17 cellular contexts compared by ENCODE assay signal in the genomic region with DNA sequence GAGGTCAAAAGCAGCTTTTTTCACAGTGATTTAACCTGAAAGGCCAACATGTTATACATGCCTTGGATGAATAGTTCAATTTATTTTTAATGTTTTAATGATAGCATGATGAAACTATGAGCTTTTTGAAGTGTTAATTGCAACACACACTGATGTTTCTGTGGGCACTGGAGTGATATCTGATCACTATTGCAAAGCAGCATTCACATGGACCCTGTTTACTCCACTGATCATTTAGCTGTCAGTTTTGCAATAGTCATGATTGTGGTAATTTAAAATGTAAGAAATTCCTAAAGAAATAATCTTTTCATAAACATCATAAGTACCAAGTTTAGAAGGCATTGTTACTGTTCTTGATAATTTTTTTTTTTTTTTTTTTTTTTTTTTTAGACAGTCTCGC.
DNase-seq lines count a peak whose midpoint lies in the region; ATAC-seq, FAIRE-seq and TF ChIP-seq lines count a peak whose summit lies in the region.
"Had no signal": no experiment of that assay in that cellular context is flagged by ENCODE, and none has a peak within 500 bp of the region (broad histone marks: within the 10 kb centered on the region; RNA-seq: fewer than 3 reads in every experiment).

No MANE protein-coding gene starts in this region.

- no peak for ATAC-seq in CD4-positive, alpha-beta T cell (ENCODE audit: poor library complexity)
- ATAC-seq: K562 had no signal

- no peaks in the 10 kb centered on the region for H3K27me3 Mint-ChIP-seq in CD4-positive, alpha-beta T cell

- in situ Hi-C loops in KBM-7 (cut with MboI; ENCODE audit: low pct_unique_long_range_greater_than_20kb, low sequenced_read_pairs), result no loop called here
- in situ Hi-C loops in G401 (cut with HindIII; ENCODE audit: low sequenced_read_pairs), result no loop called here

- POLR2A ChIA-PET in CD4-positive, alpha-beta T cell (lab: Charles Lee), result interaction anchor here (0.6 to 2.0 kb wide), 3 partner anchors 145 to 548 kb away, joined by 3 to 5 read pairs (median 3); no protein-coding TSS in a partner anchor

- FAIRE-seq in frontal cortex (lab: Jason Lieb, UNC), result no peak
- FAIRE-seq: H1, K562 had no signal

- no peak overlapping the region for H3K4me3 Mint-ChIP-seq in CD4-positive, alpha-beta T cell
- H3K4me3 Mint-ChIP-seq: CD14-positive monocyte had no signal

- DNase-seq in AG10803 (ENCODE audit: low read depth) (peak; percentile 61), MV-4-11 (lab: John Stamatoyannopoulos, UW) (peak; percentile 29), fibroblast of peridontal ligament (ENCODE audit: extremely low read depth) (peak; percentile 61), frontal cortex (ENCODE audit: low spot score in 2 of 2) (no peak), KBM-7 (no peak), G401 (ENCODE audit: low spot score) (no peak)
- DNase-seq in CD4-positive, alpha-beta T cell, result no peak
- DNase-seq: ACHN, Caco-2, GDM1, NCI-H1105, NCI-H1694 treated with DMSO at 0.1 percent for 48 hours, PC-9 had no signal

- no peak overlapping the region for H3K4me3 ChIP-seq in AG10803 (ENCODE audit: low read length)
- H3K4me3 ChIP-seq: K562, PC-9 had no signal

- H3K4me1 Mint-ChIP-seq in CD4-positive, alpha-beta T cell (ENCODE audit: low read depth), result peaks cover 62% of the 10 kb centered on the region

- TF ChIP-seq CTCF in AG10803 (conservative IDR thresholded peaks at IDR 0.05; ENCODE audit: low read length), result no peak
- no peak for TF ChIP-seq CTCF in CD4-positive, alpha-beta T cell (IDR thresholded peaks at IDR 0.05)

- peak overlapping the region; percentile 85 for H3K27ac Mint-ChIP-seq in CD4-positive, alpha-beta T cell
- H3K27ac Mint-ChIP-seq: CD14-positive monocyte had no signal

- H3K9me3 Mint-ChIP-seq in CD4-positive, alpha-beta T cell, result no peaks in the 10 kb centered on the region

- H3K9me3 ChIP-seq in CD4-positive, alpha-beta T cell (ENCODE audit: control insufficient read depth, low read length), result no peaks in the 10 kb centered on the region

- no peak overlapping the region for H3K27ac ChIP-seq in CD4-positive, alpha-beta T cell (ENCODE audit: low read depth, low read length)
- H3K27ac ChIP-seq: PC-9, RWPE1 had no signal

- CTCF ChIA-PET in CD4-positive, alpha-beta T cell (lab: Charles Lee), result interaction anchor here (0.7 to 2.0 kb wide), 2 partner anchors 32 to 358 kb away, joined by 4 read pairs; no protein-coding TSS in a partner anchor

- intact Hi-C loops in CD4-positive, alpha-beta T cell (cut with DNase I, micrococcal nuclease), result loop anchor here in 1 of 2 experiments (5.0 to 10.0 kb wide), 3 partner anchors 123 to 358 kb away; no protein-coding TSS in a partner anchor

- H3K36me3 Mint-ChIP-seq in CD4-positive, alpha-beta T cell (ENCODE audit: low read depth), result no peaks in the 10 kb centered on the region
- H3K36me3 Mint-ChIP-seq: CD14-positive monocyte had no signal

- no peaks in the 10 kb centered on the region for H3K27me3 ChIP-seq in CD4-positive, alpha-beta T cell (ENCODE audit: control insufficient read depth, insufficient read depth, low read length)

Comparison
In these comparisons a context has a peak if more than half of its experiments do, and no peak if none do; other contexts are left out.
1. DNase-seq: peak in AG10803 (single experiment), MV-4-11 (single experiment) and fibroblast of peridontal ligament (single experiment); none in CD4-positive, alpha-beta T cell (0 of 10), frontal cortex (0 of 2), KBM-7 (single experiment) and G401 (single experiment).